8 cellular contexts compared by ENCODE assay signal in the genomic region with DNA sequence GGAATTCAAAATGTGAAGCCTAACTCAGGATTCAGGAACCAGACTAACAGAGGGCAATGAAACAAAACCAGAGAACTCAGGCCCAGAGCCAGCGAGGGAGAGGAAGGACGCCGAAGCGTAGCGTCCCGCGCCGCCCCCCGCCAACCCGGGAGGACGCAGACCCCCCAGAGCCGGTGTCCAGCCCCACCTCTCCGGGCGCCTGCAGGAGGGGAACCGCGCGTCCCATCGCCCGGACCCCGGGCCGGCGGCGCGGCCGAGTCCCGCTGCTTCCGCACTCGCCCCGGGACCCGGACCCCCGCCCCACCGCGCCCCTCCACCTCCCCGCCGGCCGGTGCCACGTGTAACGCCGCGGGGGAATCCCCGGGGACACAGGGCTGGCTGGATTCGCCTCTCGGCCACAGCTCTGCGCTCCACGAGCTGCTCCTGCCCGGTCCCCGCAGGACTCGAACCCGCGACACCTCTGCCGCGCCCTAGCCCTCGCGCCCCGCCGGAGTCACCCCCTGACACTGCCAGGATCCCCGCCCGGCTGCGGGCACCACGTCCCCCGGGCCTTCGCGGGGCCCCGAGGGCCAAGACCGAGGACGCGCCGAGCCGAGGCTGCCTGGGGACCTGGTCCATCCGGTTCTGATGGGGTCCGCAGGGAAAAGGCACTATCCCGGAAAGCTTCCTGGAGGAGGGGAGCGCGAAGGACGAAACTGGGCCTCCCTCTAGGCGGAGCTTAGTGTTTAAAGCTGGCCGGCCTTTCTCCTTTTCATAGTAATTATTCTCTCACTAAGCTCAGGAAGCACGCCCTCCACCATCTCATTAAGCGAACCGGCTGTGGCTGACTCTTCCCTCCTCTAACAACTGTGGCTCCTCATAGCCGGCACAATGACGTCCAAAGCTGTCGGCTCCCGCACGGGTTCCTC. TPM values are rescaled to one million over a fixed set of nuclear protein-coding genes. Genes with fewer than 3 reads are reported as not detected.
DNase-seq lines count a peak whose midpoint lies in the region; ATAC-seq and TF ChIP-seq lines count a peak whose summit lies in the region.

No MANE protein-coding gene starts in this region.

- H3K27me3 ChIP-seq in CD8-positive, alpha-beta T cell (ENCODE audit: insufficient read depth, low read length) = peaks cover 4% of the 10 kb centered on the region
- peaks cover 0 to 3% of the 10 kb centered on the region in 2 donors for H3K27me3 ChIP-seq in right atrium auricular region
- H3K27me3 ChIP-seq in SJCRH30 = no peaks in the 10 kb centered on the region

- H3K4me1 Mint-ChIP-seq in CD8-positive, alpha-beta T cell (ENCODE audit: low read depth) = peaks cover 9% of the 10 kb centered on the region
- peaks cover 9% of the 10 kb centered on the region for H3K4me1 Mint-ChIP-seq in activated CD8-positive, alpha-beta memory T cell treated with anti-CD3 and anti-CD28 coated beads, Interleukin-2, amount 10 ng/mL, durations not matched to agents 7 days and 5 days
- H3K4me1 Mint-ChIP-seq in stimulated activated naive CD8-positive, alpha-beta T cell treated with anti-CD3 and anti-CD28 coated beads, Interleukin-15, Interleukin-2, amounts not matched to agents 100 ng/mL and 50 ng/mL, for 24 hours (ENCODE audit: low read depth) = peaks cover 10% of the 10 kb centered on the region

- H3K36me3 ChIP-seq in CD8-positive, alpha-beta T cell (ENCODE audit: insufficient read depth, low read length) = no peaks in the 10 kb centered on the region
- H3K36me3 ChIP-seq in right atrium auricular region (no peaks in the 10 kb centered on the region), SJCRH30 (no peaks in the 10 kb centered on the region)

- no peaks in the 10 kb centered on the region for H3K9me3 Mint-ChIP-seq in CD8-positive, alpha-beta T cell
- no peaks in the 10 kb centered on the region for H3K9me3 Mint-ChIP-seq in activated CD8-positive, alpha-beta memory T cell treated with anti-CD3 and anti-CD28 coated beads, Interleukin-2, amount 10 ng/mL, durations not matched to agents 7 days and 5 days (ENCODE audit: low read depth)
- H3K9me3 Mint-ChIP-seq in stimulated activated naive CD8-positive, alpha-beta T cell treated with anti-CD3 and anti-CD28 coated beads, Interleukin-15, Interleukin-2, amounts not matched to agents 100 ng/mL and 50 ng/mL, for 24 hours = no peaks in the 10 kb centered on the region

- H3K4me3 Mint-ChIP-seq in CD8-positive, alpha-beta T cell = peak overlapping the region; percentile 71
- peak overlapping the region; percentile 54 for H3K4me3 Mint-ChIP-seq in activated CD8-positive, alpha-beta memory T cell treated with anti-CD3 and anti-CD28 coated beads, Interleukin-2, amount 10 ng/mL, durations not matched to agents 7 days and 5 days
- peak overlapping the region; percentile 75 for H3K4me3 Mint-ChIP-seq in stimulated activated naive CD8-positive, alpha-beta T cell treated with anti-CD3 and anti-CD28 coated beads, Interleukin-15, Interleukin-2, amounts not matched to agents 100 ng/mL and 50 ng/mL, for 24 hours

- H3K36me3 Mint-ChIP-seq in CD8-positive, alpha-beta T cell = no peaks in the 10 kb centered on the region
- H3K36me3 Mint-ChIP-seq in activated CD8-positive, alpha-beta memory T cell treated with anti-CD3 and anti-CD28 coated beads, Interleukin-2, amount 10 ng/mL, durations not matched to agents 7 days and 5 days = peaks cover 1% of the 10 kb centered on the region
- H3K36me3 Mint-ChIP-seq in stimulated activated naive CD8-positive, alpha-beta T cell treated with anti-CD3 and anti-CD28 coated beads, Interleukin-15, Interleukin-2, amounts not matched to agents 100 ng/mL and 50 ng/mL, for 24 hours (ENCODE audit: low read depth) = no peaks in the 10 kb centered on the region

- peak in 1 of 7 experiments; percentile 25 for DNase-seq in CD8-positive, alpha-beta T cell
- DNase-seq in activated CD8-positive, alpha-beta memory T cell treated with anti-CD3 and anti-CD28 coated beads, Interleukin-2, amount 10 ng/mL, durations not matched to agents 7 days and 5 days = no peak
- DNase-seq in right atrium auricular region (ENCODE audit: low spot score) (no peak), SJCRH30 (no peak), caudate nucleus (lab: John Stamatoyannopoulos, UW) (no peak)
- DNase-seq in effector CD8-positive, alpha-beta T cell (lab: John Stamatoyannopoulos, UW) = no peak

- H3K27ac Mint-ChIP-seq in CD8-positive, alpha-beta T cell = no peak overlapping the region
- no peak overlapping the region for H3K27ac Mint-ChIP-seq in activated CD8-positive, alpha-beta memory T cell treated with anti-CD3 and anti-CD28 coated beads, Interleukin-2, amount 10 ng/mL, durations not matched to agents 7 days and 5 days
- peak overlapping the region; percentile 79 for H3K27ac Mint-ChIP-seq in stimulated activated naive CD8-positive, alpha-beta T cell treated with anti-CD3 and anti-CD28 coated beads, Interleukin-15, Interleukin-2, amounts not matched to agents 100 ng/mL and 50 ng/mL, for 24 hours

- intact Hi-C loops in CD8-positive, alpha-beta T cell (cut with DNase I, micrococcal nuclease) = no loop called here

- no peak for TF ChIP-seq CTCF in CD8-positive, alpha-beta T cell (IDR thresholded peaks at IDR 0.05)
- TF ChIP-seq CTCF in right atrium auricular region (IDR thresholded peaks at IDR 0.05) = no peak

- POLR2A ChIA-PET in CD8-positive, alpha-beta T cell (lab: Charles Lee) = no interaction called here

- H3K27ac ChIP-seq in CD8-positive, alpha-beta T cell (ENCODE audit: low read depth, low read length) = no peak overlapping the region
- H3K27ac ChIP-seq in right atrium auricular region (no peak overlapping the region), SJCRH30 (no peak overlapping the region), caudate nucleus (ENCODE audit: low read depth, low read length) (no peak overlapping the region)

- H3K27me3 Mint-ChIP-seq in CD8-positive, alpha-beta T cell (ENCODE audit: low read depth) = peaks cover 39% of the 10 kb centered on the region
- peaks cover 43% of the 10 kb centered on the region for H3K27me3 Mint-ChIP-seq in activated CD8-positive, alpha-beta memory T cell treated with anti-CD3 and anti-CD28 coated beads, Interleukin-2, amount 10 ng/mL, durations not matched to agents 7 days and 5 days
- peaks cover 38% of the 10 kb centered on the region for H3K27me3 Mint-ChIP-seq in stimulated activated naive CD8-positive, alpha-beta T cell treated with anti-CD3 and anti-CD28 coated beads, Interleukin-15, Interleukin-2, amounts not matched to agents 100 ng/mL and 50 ng/mL, for 24 hours

- CTCF ChIA-PET in CD8-positive, alpha-beta T cell (lab: Charles Lee) = no interaction called here
- CTCF ChIA-PET in activated CD8-positive, alpha-beta memory T cell treated with anti-CD3 and anti-CD28 coated beads, Interleukin-2, amount 10 ng/mL, durations not matched to agents 7 days and 5 days (lab: Charles Lee) = no interaction called here

- ATAC-seq in CD8-positive, alpha-beta T cell = peak; percentile 49
- ATAC-seq in GM21360 (IDR thresholded peaks at IDR 0.05; ENCODE audit: unreplicated experiment) = peak; percentile 51
- peak; percentile 51 for ATAC-seq in activated CD8-positive, alpha-beta memory T cell treated with anti-CD3 and anti-CD28 coated beads, Interleukin-2, amount 10 ng/mL, durations not matched to agents 7 days and 5 days

- no peaks in the 10 kb centered on the region for H3K4me1 ChIP-seq in CD8-positive, alpha-beta T cell (ENCODE audit: insufficient read depth, low read length)
- H3K4me1 ChIP-seq in right atrium auricular region = peaks cover 0 to 11% of the 10 kb centered on the region in 2 donors
- no peaks in the 10 kb centered on the region for H3K4me1 ChIP-seq in SJCRH30

- H3K4me3 ChIP-seq in CD8-positive, alpha-beta T cell (ENCODE audit: low read depth, low read length) = no peak overlapping the region
- peak overlapping the region; percentile 35 to 59 for H3K4me3 ChIP-seq in right atrium auricular region
- H3K4me3 ChIP-seq in SJCRH30 = no peak overlapping the region

- H3K9me3 ChIP-seq in CD8-positive, alpha-beta T cell (ENCODE audit: low read length) = no peaks in the 10 kb centered on the region
- H3K9me3 ChIP-seq in right atrium auricular region (no peaks in the 10 kb centered on the region), SJCRH30 (replicated peaks) (no peaks in the 10 kb centered on the region)

RNA-seq across cellular contexts. Expression of a gene that starts 40.4 kb away (rescaled TPM):
- not detected for total RNA-seq in CD8-positive, alpha-beta T cell
- total RNA-seq in activated CD8-positive, alpha-beta memory T cell treated with anti-CD3 and anti-CD28 coated beads, Interleukin-2, amount 10 ng/mL, durations not matched to agents 7 days and 5 days = under 1 TPM; 0.15 to 0.23 TPM
- 1 to 10 TPM; 1.3 to 1.5 TPM for total RNA-seq in right atrium auricular region
- total RNA-seq in SJCRH30 (2014; rRNA removed; shearing (Covaris generic)) = 0.56 and 0.73 TPM in 2 replicates

Comparison
In these comparisons a context has a peak if more than half of its experiments do, and no peak if none do; other contexts are left out.
1. H3K4me3 ChIP-seq: peak in right atrium auricular region (2 of 2); none in CD8-positive, alpha-beta T cell (single experiment) and SJCRH30 (single experiment).
2. Peak in every context shown above with its lines, with median percentiles within 50 percentile points of each other: ATAC-seq and H3K4me3 Mint-ChIP-seq.